ENCODE assay signal across 9 cellular contexts in genomic region chr14:104341532-104342434, GRCh38.
DNase-seq lines count a peak whose midpoint lies in the region; ATAC-seq and TF ChIP-seq lines count a peak whose summit lies in the region.
"Had no signal": no experiment of that assay in that cellular context is flagged by ENCODE, and none has a peak within 500 bp of the region (broad histone marks: within the 10 kb centered on the region; RNA-seq: fewer than 3 reads in every experiment).

No MANE protein-coding gene starts in this region.

- peaks cover 3% of the 10 kb centered on the region; the same call in 1 of the 2 replicates for H3K4me1 ChIP-seq in H9 (ENCODE audit: insufficient read depth, low read length)
- H3K4me1 ChIP-seq in hepatocyte (ENCODE audit: insufficient read depth), result no peaks in the 10 kb centered on the region
- H3K4me1 ChIP-seq in upper lobe of right lung, result no peaks in the 10 kb centered on the region

- H3K36me3 Mint-ChIP-seq in H9 (ENCODE audit: insufficient read depth in 1 of 3, low read depth in 3 of 3) (peaks cover 0 to 6% (median 0%) of the 10 kb centered on the region in 3 experiments; a peak in 2 of 7 replicates), natural killer cell (peaks cover 19% of the 10 kb centered on the region)

- no peak overlapping the region for H3K4me3 ChIP-seq in hepatocyte
- H3K4me3 ChIP-seq in upper lobe of right lung, result no peak overlapping the region

- H3T11ph ChIP-seq in H9 (ENCODE audit: low read length), result no peak overlapping the region

- no peaks in the 10 kb centered on the region for H3K9me2 ChIP-seq in hepatocyte (replicated peaks; ENCODE audit: insufficient read depth)

- H3K9ac ChIP-seq in H9 (ENCODE audit: extremely low read depth, insufficient read length, low read length), result no peak overlapping the region

- H3K14ac ChIP-seq in H9 (ENCODE audit: insufficient read depth, low read length), result no peak overlapping the region

- H3K4me2 ChIP-seq in H9 (ENCODE audit: insufficient read depth, insufficient read length, low read length), result peak overlapping the region; percentile 47
- peak overlapping the region; percentile 42 for H3K4me2 ChIP-seq in hepatocyte

- H3K4me1 Mint-ChIP-seq in H9, result peaks cover 12 to 15% of the 10 kb centered on the region in 2 experiments
- no peaks in the 10 kb centered on the region for H3K4me1 Mint-ChIP-seq in natural killer cell

- H3K9me3 ChIP-seq in H9 (ENCODE audit: control insufficient read depth, low read depth, low read length) (no peaks in the 10 kb centered on the region), hepatocyte (ENCODE audit: low read depth) (no peaks in the 10 kb centered on the region), upper lobe of right lung (peaks cover 5% of the 10 kb centered on the region)

- intact Hi-C loops in upper lobe of right lung (cut with DNase I), result no loop called here
- intact Hi-C loops in natural killer cell (cut with micrococcal nuclease), result no loop called here

- no peak overlapping the region for H2BK20ac ChIP-seq in H9 (ENCODE audit: low read depth, low read length, poor library complexity, severe bottlenecking)

- H3K79me2 ChIP-seq in H9 (ENCODE audit: insufficient read depth, low read length), result no peaks in the 10 kb centered on the region
- no peaks in the 10 kb centered on the region for H3K79me2 ChIP-seq in hepatocyte

- no peak overlapping the region for H3K27ac Mint-ChIP-seq in H9
- no peak overlapping the region for H3K27ac Mint-ChIP-seq in natural killer cell
- H3K27ac Mint-ChIP-seq: activated naive CD4-positive, alpha-beta T cell treated with anti-CD3 and anti-CD28 coated beads, Interleukin-2, amount 50 U/mL, for 72 hours had no signal

- no peak overlapping the region for H3K18ac ChIP-seq in H9 (ENCODE audit: insufficient read length, low read depth, low read length)

- no CpG with 5 or more reads among the region's 27 CpGs for WGBS in H9 (ENCODE audit: extremely low coverage, insufficient read length, low lambda C conversion rate)
- WGBS in hepatocyte (ENCODE audit: low lambda C conversion rate, missing lambda C conversion rate), result 39% methylated on average over 26 of the region's 27 CpGs

- ATAC-seq in upper lobe of right lung (peak; percentile 79), natural killer cell (no peak), HG03378 (IDR thresholded peaks at IDR 0.05; ENCODE audit: unreplicated experiment) (no peak)

- H3K27me3 ChIP-seq in H9 (ENCODE audit: insufficient read depth, low read length), result no peaks in the 10 kb centered on the region
- H3K27me3 ChIP-seq in hepatocyte, result no peaks in the 10 kb centered on the region
- H3K27me3 ChIP-seq in upper lobe of right lung, result peaks cover 16% of the 10 kb centered on the region

- no peak overlapping the region for H2BK120ac ChIP-seq in H9 (ENCODE audit: low read depth, low read length, poor library complexity, severe bottlenecking)

- no peaks in the 10 kb centered on the region for H3K79me1 ChIP-seq in H9 (ENCODE audit: insufficient read depth, low read depth, low read length, poor library complexity, severe bottlenecking)

- H3K27me3 Mint-ChIP-seq in H9 (ENCODE audit: low read depth), result peaks cover 35% of the 10 kb centered on the region
- peaks cover 27 to 48% of the 10 kb centered on the region in 2 donors for H3K27me3 Mint-ChIP-seq in natural killer cell (ENCODE audit: low read depth in 2 of 2)

- H3K4ac ChIP-seq in H9 (ENCODE audit: low read depth, low read length), result no peak overlapping the region

- no peak overlapping the region for H2BK5ac ChIP-seq in H9 (ENCODE audit: insufficient read length, low read length)

- H4K5ac ChIP-seq in H9 (ENCODE audit: insufficient read length, low read depth, low read length), result no peak overlapping the region

- no peak overlapping the region for H2BK12ac ChIP-seq in H9 (ENCODE audit: insufficient read length, low read depth, low read length)

- TF ChIP-seq CTCF in H9 (conservative IDR thresholded peaks at IDR 0.05) (peak; percentile 89), hepatocyte (IDR thresholded peaks at IDR 0.05; ENCODE audit: poor library complexity) (peak; percentile 60), upper lobe of right lung (IDR thresholded peaks at IDR 0.05) (peak; percentile 43), natural killer cell (IDR thresholded peaks at IDR 0.05) (no peak)

- no peak overlapping the region for H4K91ac ChIP-seq in H9 (ENCODE audit: insufficient read length, low read depth, low read length)

- H2AFZ ChIP-seq in H9 (ENCODE audit: low read length) (peak overlapping the region; percentile 75), hepatocyte (no peak overlapping the region)

- H3K23me2 ChIP-seq in H9 (ENCODE audit: insufficient read length, low read depth, low read length, poor library complexity, severe bottlenecking), result no peaks in the 10 kb centered on the region

- no peak overlapping the region for H2BK15ac ChIP-seq in H9 (ENCODE audit: low read depth, low read length)

- H2AK5ac ChIP-seq in H9 (ENCODE audit: insufficient read length, low read length), result no peak overlapping the region

- peaks cover 3% of the 10 kb centered on the region for H4K20me1 ChIP-seq in H9 (ENCODE audit: control insufficient read depth, insufficient read depth, insufficient read length)
- H4K20me1 ChIP-seq in hepatocyte (ENCODE audit: insufficient read depth, poor library complexity, severe bottlenecking), result no peaks in the 10 kb centered on the region

- DNase-seq in 8988T (peak; percentile 97), H9 (peak; percentile 95), SK-N-DZ (ENCODE audit: low spot score) (peak; percentile 72), hepatocyte (ENCODE audit: low spot score) (peak; percentile 80), upper lobe of right lung (peak; percentile 71), natural killer cell (no peak), epidermal melanocyte (ENCODE audit: insufficient read length, low spot score) (no peak)

- H3K27ac ChIP-seq in H9 (ENCODE audit: insufficient read length, low read depth, low read length) (no peak overlapping the region), hepatocyte (no peak overlapping the region), upper lobe of right lung (no peak overlapping the region)

- H3K36me3 ChIP-seq in hepatocyte (replicated peaks; ENCODE audit: insufficient read depth, low read depth), result no peaks in the 10 kb centered on the region
- H3K36me3 ChIP-seq in upper lobe of right lung, result no peaks in the 10 kb centered on the region

- no peak overlapping the region for H3K23ac ChIP-seq in H9 (ENCODE audit: insufficient read length, low read depth, low read length)

- peak overlapping the region in 1 of 2 experiments; percentile 30; a peak in 2 of 5 replicates for H3K4me3 Mint-ChIP-seq in H9
- H3K4me3 Mint-ChIP-seq in natural killer cell, result no peak overlapping the region

- peaks cover 15 to 16% of the 10 kb centered on the region in 2 experiments for H3K9me3 Mint-ChIP-seq in H9
- H3K9me3 Mint-ChIP-seq in natural killer cell, result peaks cover 9 to 10% of the 10 kb centered on the region in 2 donors

- H3K56ac ChIP-seq in H9 (ENCODE audit: insufficient read length, low read depth, low read length), result no peak overlapping the region

- H4K8ac ChIP-seq in H9 (replicated peaks; ENCODE audit: insufficient read length, low read depth, low read length), result no peak overlapping the region

Comparison
In these comparisons a context has a peak if more than half of its experiments do, and no peak if none do; other contexts are left out.
1. DNase-seq: peak in 8988T (single experiment), H9 (single experiment), SK-N-DZ (single experiment), hepatocyte (single experiment) and upper lobe of right lung (single experiment); none in natural killer cell (single experiment) and epidermal melanocyte (single experiment).